ENCODE assay signal across 14 cellular contexts in the genomic region with DNA sequence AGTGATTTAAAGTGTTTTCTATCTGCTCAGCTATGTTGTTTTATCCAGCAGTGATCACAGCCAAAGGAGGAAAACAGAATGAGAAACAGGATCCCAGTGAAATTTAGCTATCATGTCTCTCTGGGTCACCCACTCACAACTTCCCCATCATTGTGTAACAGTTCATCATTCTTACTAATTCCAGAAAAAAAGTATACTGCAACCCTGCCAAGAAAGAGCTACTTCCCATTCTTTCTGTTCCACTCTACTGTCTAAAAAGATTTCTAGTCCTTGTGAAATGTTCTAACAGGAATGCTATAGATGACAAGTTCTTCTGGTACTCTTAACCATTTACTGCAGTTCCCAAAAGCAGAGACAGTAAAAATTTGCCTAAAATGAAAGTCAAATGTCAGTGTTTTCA. TPM values are rescaled to one million over a fixed set of nuclear protein-coding genes. Genes with fewer than 3 reads are reported as not detected.
DNase-seq lines count a peak whose midpoint lies in the region; ATAC-seq and TF ChIP-seq lines count a peak whose summit lies in the region.
"Had no signal": no experiment of that assay in that cellular context is flagged by ENCODE, and none has a peak within 500 bp of the region (broad histone marks: within the 10 kb centered on the region; RNA-seq: fewer than 3 reads in every experiment).

No MANE protein-coding gene starts in this region.

- no TSS peak for BruUV-seq in Caco-2 (replicated peaks; lab: Mats Ljungman, UMichigan)

- H3K4me1 Mint-ChIP-seq in Caco-2 (ENCODE audit: low read depth, unreplicated experiment), result peaks cover 14% of the 10 kb centered on the region

- H3K9me3 ChIP-seq in body of pancreas (no peaks in the 10 kb centered on the region), suprapubic skin (no peaks in the 10 kb centered on the region), Caco-2 (no peaks in the 10 kb centered on the region)
- H3K9me3 ChIP-seq: colonic mucosa, MG63 had no signal

- no peak for TF ChIP-seq CTCF in HL-60 (IDR thresholded peaks at IDR 0.05; ENCODE audit: insufficient read depth, low read length)
- TF ChIP-seq CTCF in body of pancreas (IDR thresholded peaks at IDR 0.05), result no peak
- no peak for TF ChIP-seq CTCF in suprapubic skin (IDR thresholded peaks at IDR 0.05)
- TF ChIP-seq CTCF in RWPE1 (conservative IDR thresholded peaks at IDR 0.05; ENCODE audit: low read depth), result no peak
- no peak for TF ChIP-seq CTCF in Caco-2 (IDR thresholded peaks at IDR 0.05; ENCODE audit: insufficient read depth in 1 of 2, low read depth in 1 of 2, low read length in 1 of 2, severe bottlenecking in 1 of 2, unreplicated experiment in 1 of 2)

- POLR2A ChIA-PET in RWPE1 (lab: Yijun Ruan, JAX; ENCODE audit: low non-redundant PET) (no interaction called here), Caco-2 (lab: Charles Lee) (no interaction called here)

- DNase-seq in HL-60 (ENCODE audit: low read depth in 1 of 2, low spot score in 1 of 2) (peak; percentile 2 to 28), body of pancreas (peak in 1 of 4 donors; percentile 10), left kidney (ENCODE audit: low read depth, low spot score) (peak; percentile 19), suprapubic skin (ENCODE audit: low spot score in 2 of 2) (no peak), RWPE1 (ENCODE audit: low spot score) (no peak), Caco-2 (no peak)
- DNase-seq: activated CD4-positive, alpha-beta T cell treated with anti-CD3 and anti-CD28 coated beads, Interleukin-2, amount 50 U/mL, for 1 hour; colonic mucosa; DMS153; MG63; NCI-H524 had no signal

- ATAC-seq in body of pancreas, result peak; percentile 30
- no peak for ATAC-seq in HG03175 (IDR thresholded peaks at IDR 0.05; ENCODE audit: unreplicated experiment)
- ATAC-seq: SK-N-SH treated with all-trans-retinoic acid at 6 μM for 48 hours had no signal

- no peaks in the 10 kb centered on the region for H3K36me3 Mint-ChIP-seq in Caco-2 (ENCODE audit: insufficient read depth, unreplicated experiment)

- H3K9me3 Mint-ChIP-seq in Caco-2 (ENCODE audit: unreplicated experiment), result peaks cover 9% of the 10 kb centered on the region

- H3K36me3 ChIP-seq in body of pancreas (replicated peaks in 1 of 2; ENCODE audit: insufficient read depth in 1 of 2, low read depth in 2 of 2) (no peaks in the 10 kb centered on the region), suprapubic skin (no peaks in the 10 kb centered on the region), Caco-2 (ENCODE audit: control insufficient read depth, insufficient read depth, low read length) (no peaks in the 10 kb centered on the region)
- H3K36me3 ChIP-seq: colonic mucosa, MG63 had no signal

- no peak overlapping the region for H3K4me3 Mint-ChIP-seq in Caco-2 (ENCODE audit: unreplicated experiment)

- H3K27me3 ChIP-seq in HL-60 (ENCODE audit: insufficient read depth, poor library complexity, severe bottlenecking) (no peaks in the 10 kb centered on the region), body of pancreas (no peaks in the 10 kb centered on the region), suprapubic skin (no peaks in the 10 kb centered on the region), Caco-2 (replicated peaks; ENCODE audit: control insufficient read depth, insufficient read depth, low read length) (no peaks in the 10 kb centered on the region)
- H3K27me3 ChIP-seq: colonic mucosa, MG63 had no signal

- intact Hi-C loops in body of pancreas (cut with DNase I) (no loop called here), Caco-2 (cut with micrococcal nuclease; ENCODE audit: unreplicated experiment) (no loop called here)

- CTCF ChIA-PET in RWPE1 (lab: Yijun Ruan, JAX), result no interaction called here
- CTCF ChIA-PET in Caco-2 (lab: Charles Lee), result no interaction called here

- H3K4me1 ChIP-seq in body of pancreas, result no peaks in the 10 kb centered on the region
- H3K4me1 ChIP-seq in suprapubic skin, result no peaks in the 10 kb centered on the region
- H3K4me1 ChIP-seq in Caco-2, result peaks cover 8% of the 10 kb centered on the region
- H3K4me1 ChIP-seq: colonic mucosa had no signal

- no peak overlapping the region for H3K27ac Mint-ChIP-seq in Caco-2 (ENCODE audit: unreplicated experiment)

- H3K27me3 Mint-ChIP-seq in Caco-2 (ENCODE audit: insufficient read depth, unreplicated experiment), result peaks cover 3% of the 10 kb centered on the region

- H3K4me3 ChIP-seq in HL-60 (replicated peaks; ENCODE audit: insufficient read depth, low read length) (no peak overlapping the region), body of pancreas (no peak overlapping the region), suprapubic skin (no peak overlapping the region), Caco-2 (ENCODE audit: low read depth, low read length) (no peak overlapping the region)
- H3K4me3 ChIP-seq: colonic mucosa, MG63, skin epidermis had no signal

- TF ChIP-seq POLR2A in body of pancreas (IDR thresholded peaks at IDR 0.05) (peak in 1 of 3 donors; percentile 16), suprapubic skin (IDR thresholded peaks at IDR 0.05) (no peak)

- no peak for TF ChIP-seq EP300 in suprapubic skin (IDR thresholded peaks at IDR 0.05)

- H3K27ac ChIP-seq in HL-60 (replicated peaks) (no peak overlapping the region), body of pancreas (peak overlapping the region in 1 of 4 donors; percentile 58), suprapubic skin (peak overlapping the region; percentile 55), RWPE1 (no peak overlapping the region)
- H3K27ac ChIP-seq: colonic mucosa had no signal

RNA-seq across cellular contexts. Expression of a gene that starts 39.2 kb away (rescaled TPM):
- total RNA-seq in body of pancreas, result 10 to 100 TPM; 19.4 to 85.6 TPM
- 10 to 100 TPM; 12.9 to 22.0 (median 16.7) TPM for total RNA-seq in suprapubic skin
- 0.20 and 1.4 TPM in 2 replicates for total RNA-seq in Caco-2 (2022)

Comparison
In these comparisons a context has a peak if more than half of its experiments do, and no peak if none do; other contexts are left out.
1. DNase-seq: peak in HL-60 (2 of 2) and left kidney (single experiment); none in suprapubic skin (0 of 2), RWPE1 (single experiment) and Caco-2 (0 of 2).